ENCODE assay signal across 1 cellular context in genomic region chr2:187516635-187517510, GRCh38. TPM values are rescaled to one million over a fixed set of nuclear protein-coding genes. Genes with fewer than 3 reads are reported as not detected.
"Had no signal": no experiment of that assay in that cellular context is flagged by ENCODE, and none has a peak within 500 bp of the region (broad histone marks: within the 10 kb centered on the region; RNA-seq: fewer than 3 reads in every experiment).

No MANE protein-coding gene starts in this region.

RNA-seq across cellular contexts. Expression of gene TFPI, which starts 37.4 kb away (rescaled TPM):
- polyA plus RNA-seq: naive thymus-derived CD4-positive, alpha-beta T cell had no signal
